In the genomic region with DNA sequence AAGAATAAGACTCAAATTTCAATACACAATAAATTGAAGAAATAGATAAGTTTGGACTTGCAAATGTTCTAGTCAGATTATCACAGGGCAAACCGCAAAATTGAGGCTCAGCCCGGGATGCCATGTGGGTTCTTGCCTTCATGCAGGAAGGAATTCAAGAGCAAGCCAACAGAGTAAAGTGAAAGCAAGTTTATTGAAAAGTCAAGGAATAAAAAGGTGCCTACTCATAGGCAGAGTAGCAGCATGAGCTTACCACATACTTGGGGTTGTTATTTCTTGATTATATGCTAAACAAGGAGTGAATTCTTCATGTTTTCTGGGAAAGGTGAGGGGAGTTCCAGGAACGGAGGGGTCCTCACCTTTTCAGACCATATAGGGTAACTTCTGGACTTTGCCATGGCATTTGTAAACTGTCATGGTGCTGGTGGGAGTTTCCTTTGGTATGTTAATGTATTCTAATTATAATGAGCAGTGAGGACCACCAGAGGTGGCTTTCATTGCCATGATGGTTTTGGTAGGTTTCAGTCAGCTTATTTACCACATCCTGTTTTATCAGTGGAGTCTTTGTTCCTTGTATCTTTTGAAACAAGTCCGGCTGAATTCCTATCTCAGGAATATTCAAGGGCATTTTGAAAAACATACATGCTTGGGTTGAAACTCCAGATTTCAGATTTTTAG, we compare ENCODE assay signal across 18 cellular contexts. TPM values are rescaled to one million over a fixed set of nuclear protein-coding genes. Genes with fewer than 3 reads are reported as not detected.
"Had no signal": no experiment of that assay in that cellular context is flagged by ENCODE, and none has a peak within 500 bp of the region (broad histone marks: within the 10 kb centered on the region; RNA-seq: fewer than 3 reads in every experiment).

No MANE protein-coding gene starts in this region.

- DNase-seq: activated CD4-positive, alpha-beta T cell treated with anti-CD3 and anti-CD28 coated beads, Interleukin-2, amount 50 U/mL, for 48 hours; activated naive CD4-positive, alpha-beta T cell treated with anti-CD3 and anti-CD28 coated beads, Interleukin-2, amount 10 ng/mL, durations not matched to agents 7 days and 5 days; activated T-cell treated with anti-CD3 and anti-CD28 coated beads, Interleukin-2, amount 50 U/mL, for 24 hours; body of pancreas; central memory CD4-positive, alpha-beta T cell; effector CD4-positive, alpha-beta T cell; esophagus squamous epithelium; glutamatergic neuron; nucleus accumbens; stimulated activated CD4-positive, alpha-beta T cell treated with anti-CD3 and anti-CD28 coated beads, Interleukin-4, amount 100 ng/mL, for 4 hours; stimulated activated CD8-positive, alpha-beta memory T cell treated with anti-CD3 and anti-CD28 coated beads, Interleukin-4, amount 100 ng/mL, for 48 hours; WERI-Rb-1 had no signal

- H3K36me3 ChIP-seq: esophagus squamous epithelium, WERI-Rb-1 had no signal

- H3K27me3 ChIP-seq: body of pancreas, esophagus squamous epithelium had no signal

- H3K27ac ChIP-seq: body of pancreas, coronary artery, esophagus squamous epithelium, WERI-Rb-1 had no signal

- H3K4me1 ChIP-seq: body of pancreas, esophagus squamous epithelium had no signal

- H3K4me3 ChIP-seq: body of pancreas, coronary artery, esophagus squamous epithelium, skin epidermis had no signal

- ATAC-seq: body of pancreas had no signal

- H3K9me3 ChIP-seq: body of pancreas, esophagus squamous epithelium had no signal

RNA-seq across cellular contexts. Expression of gene OR2AK2, which starts 2.0 kb away (rescaled TPM):
- total RNA-seq: body of pancreas, endothelial cell of umbilical vein, esophagus squamous epithelium, liver, temporal lobe had no signal
- polyA plus RNA-seq: endothelial cell of umbilical vein, liver had no signal

RNA-seq across cellular contexts. Expression of gene OR2L8, which starts 14.4 kb away (rescaled TPM):
- total RNA-seq: body of pancreas, endothelial cell of umbilical vein, esophagus squamous epithelium, fibroblast of villous mesenchyme had no signal
- polyA plus RNA-seq: endothelial cell of umbilical vein, liver had no signal

RNA-seq across cellular contexts. Expression of gene OR2AJ1, which starts 38.4 kb away (rescaled TPM):
- total RNA-seq: body of pancreas, endothelial cell of umbilical vein, esophagus squamous epithelium, fibroblast of villous mesenchyme, liver, temporal lobe had no signal
- polyA plus RNA-seq: endothelial cell of umbilical vein, liver had no signal

RNA-seq across cellular contexts. Expression of gene OR2T8, which starts 43.0 kb away (rescaled TPM):
- total RNA-seq: body of pancreas, endothelial cell of umbilical vein, fibroblast of villous mesenchyme, temporal lobe had no signal
- polyA plus RNA-seq: endothelial cell of umbilical vein, liver had no signal

RNA-seq across cellular contexts. Expression of gene OR2L5, which starts 50.4 kb away (rescaled TPM):
- total RNA-seq: body of pancreas, endothelial cell of umbilical vein, esophagus squamous epithelium, fibroblast of villous mesenchyme had no signal
- polyA plus RNA-seq: endothelial cell of umbilical vein, liver had no signal
